Comparison of ENCODE assay signal across 6 cellular contexts in genomic region chr9:34611251-34611810, GRCh38. TPM values are rescaled to one million over a fixed set of nuclear protein-coding genes. Genes with fewer than 3 reads are reported as not detected.
DNase-seq lines count a peak whose midpoint lies in the region; ATAC-seq and TF ChIP-seq lines count a peak whose summit lies in the region.

No MANE protein-coding gene starts in this region.

- DNase-seq in NCI-H526 treated with DMSO at 0.1 percent for 48 hours (lab: John Stamatoyannopoulos, UW), result no peak
- no peak for DNase-seq in ureter (ENCODE audit: low spot score)

- ATAC-seq in HG02943 (IDR thresholded peaks at IDR 0.05; ENCODE audit: low read depth, unreplicated experiment), result peak; percentile 10

- no peaks in the 10 kb centered on the region for H3K9me3 ChIP-seq in duodenal mucosa (ENCODE audit: control insufficient read depth in 1 of 2, low read length in 2 of 2)

- H3K4me1 ChIP-seq in duodenal mucosa (ENCODE audit: control insufficient read depth in 1 of 2, insufficient read depth in 2 of 2, low read length in 2 of 2), result peaks cover 33 to 36% of the 10 kb centered on the region in 2 donors
- H3K4me1 ChIP-seq in rectal smooth muscle tissue (ENCODE audit: control insufficient read depth, insufficient read depth, low read length), result peaks cover 6% of the 10 kb centered on the region

- H3K36me3 ChIP-seq in duodenal mucosa (ENCODE audit: control insufficient read depth in 1 of 2, insufficient read depth in 2 of 2, low read length in 2 of 2) (peaks cover 8 to 28% of the 10 kb centered on the region in 2 donors), rectal smooth muscle tissue (ENCODE audit: control insufficient read depth, insufficient read depth, low read length) (peaks cover 13% of the 10 kb centered on the region)

- peak overlapping the region; percentile 88 for H3K27ac ChIP-seq in 22Rv1
- H3K27ac ChIP-seq in duodenal mucosa (ENCODE audit: low read depth, low read length), result no peak overlapping the region
- peak overlapping the region; percentile 82 for H3K27ac ChIP-seq in rectal smooth muscle tissue (ENCODE audit: low read depth, low read length)

- H3K4me3 ChIP-seq in duodenal mucosa (ENCODE audit: low read depth in 1 of 2, low read length in 2 of 2), result peak overlapping the region; percentile 87 to 96
- peak overlapping the region; percentile 83 for H3K4me3 ChIP-seq in rectal smooth muscle tissue (ENCODE audit: low read length)

- H3K9ac ChIP-seq in duodenal mucosa (ENCODE audit: low read depth in 1 of 2, low read length in 2 of 2), result peak overlapping the region; percentile 97 to 98
- H3K9ac ChIP-seq in rectal smooth muscle tissue (ENCODE audit: low read length), result peak overlapping the region; percentile 83

- no peak for TF ChIP-seq CTCF in 22Rv1 (IDR thresholded peaks at IDR 0.05)

- H3K27me3 ChIP-seq in duodenal mucosa (ENCODE audit: control insufficient read depth in 1 of 2, insufficient read depth in 2 of 2, low read length in 2 of 2) (no peaks in the 10 kb centered on the region), rectal smooth muscle tissue (ENCODE audit: control insufficient read depth, insufficient read depth, low read length) (no peaks in the 10 kb centered on the region)

RNA-seq across cellular contexts. Expression of gene RPP25L, which starts 0.6 kb away (rescaled TPM):
- 26.0 TPM for total RNA-seq in ureter

RNA-seq across cellular contexts. Expression of gene DCTN3, which starts 9.0 kb away (rescaled TPM):
- 86.8 TPM for total RNA-seq in ureter

RNA-seq across cellular contexts. Expression of gene ARID3C, which starts 17.5 kb away (rescaled TPM):
- total RNA-seq in ureter, result not detected

RNA-seq across cellular contexts. Expression of gene CNTFR, which starts 21.8 kb away (rescaled TPM):
- 9.4 TPM for total RNA-seq in ureter

RNA-seq across cellular contexts. Expression of gene SIGMAR1, which starts 26.3 kb away (rescaled TPM):
- 56.8 TPM for total RNA-seq in ureter
